In the genomic region with DNA sequence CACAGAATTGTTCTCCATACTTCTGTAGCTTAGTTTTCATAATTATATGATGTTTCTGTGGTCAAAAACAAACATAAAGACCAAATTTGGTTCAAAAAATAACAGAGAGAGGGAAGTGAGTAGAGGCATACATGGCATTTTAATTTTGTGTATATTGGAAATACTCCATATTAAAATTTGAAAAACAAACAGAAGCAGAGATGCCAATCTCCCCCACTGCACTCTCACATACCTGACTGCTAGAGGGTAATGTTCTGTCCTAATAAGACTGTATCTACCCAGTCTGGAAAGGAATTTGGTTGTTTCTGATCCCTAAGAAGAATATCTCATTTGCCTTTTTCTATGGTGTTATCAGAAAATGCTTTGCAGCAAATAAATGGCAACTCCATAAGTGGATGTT, we compare ENCODE assay signal across 1 cellular context.
TF ChIP-seq lines count a peak whose summit lies in the region.

No MANE protein-coding gene starts in this region.

TF ChIP-seq in SK-N-SH, 30 proteins besides CTCF, POLR2A, EP300 and RAD21 (continued from another document):
- TF ChIP-seq, protein P1, sequence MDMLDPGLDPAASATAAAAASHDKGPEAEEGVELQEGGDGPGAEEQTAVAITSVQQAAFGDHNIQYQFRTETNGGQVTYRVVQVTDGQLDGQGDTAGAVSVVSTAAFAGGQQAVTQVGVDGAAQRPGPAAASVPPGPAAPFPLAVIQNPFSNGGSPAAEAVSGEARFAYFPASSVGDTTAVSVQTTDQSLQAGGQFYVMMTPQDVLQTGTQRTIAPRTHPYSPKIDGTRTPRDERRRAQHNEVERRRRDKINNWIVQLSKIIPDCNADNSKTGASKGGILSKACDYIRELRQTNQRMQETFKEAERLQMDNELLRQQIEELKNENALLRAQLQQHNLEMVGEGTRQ (IDR thresholded peaks at IDR 0.05; ENCODE audit: borderline replicate concordance, low read depth, low read length) = no peak
- no peak for TF ChIP-seq CHD2 (IDR thresholded peaks at IDR 0.05; ENCODE audit: low read length, partially characterized antibody)
- TF ChIP-seq ELF1 (IDR thresholded peaks at IDR 0.05) = no peak
- TF ChIP-seq, protein P2, sequence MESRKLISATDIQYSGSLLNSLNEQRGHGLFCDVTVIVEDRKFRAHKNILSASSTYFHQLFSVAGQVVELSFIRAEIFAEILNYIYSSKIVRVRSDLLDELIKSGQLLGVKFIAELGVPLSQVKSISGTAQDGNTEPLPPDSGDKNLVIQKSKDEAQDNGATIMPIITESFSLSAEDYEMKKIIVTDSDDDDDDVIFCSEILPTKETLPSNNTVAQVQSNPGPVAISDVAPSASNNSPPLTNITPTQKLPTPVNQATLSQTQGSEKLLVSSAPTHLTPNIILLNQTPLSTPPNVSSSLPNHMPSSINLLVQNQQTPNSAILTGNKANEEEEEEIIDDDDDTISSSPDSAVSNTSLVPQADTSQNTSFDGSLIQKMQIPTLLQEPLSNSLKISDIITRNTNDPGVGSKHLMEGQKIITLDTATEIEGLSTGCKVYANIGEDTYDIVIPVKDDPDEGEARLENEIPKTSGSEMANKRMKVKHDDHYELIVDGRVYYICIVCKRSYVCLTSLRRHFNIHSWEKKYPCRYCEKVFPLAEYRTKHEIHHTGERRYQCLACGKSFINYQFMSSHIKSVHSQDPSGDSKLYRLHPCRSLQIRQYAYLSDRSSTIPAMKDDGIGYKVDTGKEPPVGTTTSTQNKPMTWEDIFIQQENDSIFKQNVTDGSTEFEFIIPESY (IDR thresholded peaks at IDR 0.05; ENCODE audit: borderline replicate concordance, low read depth) = no peak
- no peak for TF ChIP-seq MEF2A (IDR thresholded peaks at IDR 0.05; ENCODE audit: borderline replicate concordance, low read depth)
- no peak for TF ChIP-seq RXRA (IDR thresholded peaks at IDR 0.05; ENCODE audit: borderline replicate concordance, low read depth)
TF ChIP-seq in SK-N-SH: peak in this region for 0.
